8 cellular contexts compared by ENCODE assay signal in the genomic region with DNA sequence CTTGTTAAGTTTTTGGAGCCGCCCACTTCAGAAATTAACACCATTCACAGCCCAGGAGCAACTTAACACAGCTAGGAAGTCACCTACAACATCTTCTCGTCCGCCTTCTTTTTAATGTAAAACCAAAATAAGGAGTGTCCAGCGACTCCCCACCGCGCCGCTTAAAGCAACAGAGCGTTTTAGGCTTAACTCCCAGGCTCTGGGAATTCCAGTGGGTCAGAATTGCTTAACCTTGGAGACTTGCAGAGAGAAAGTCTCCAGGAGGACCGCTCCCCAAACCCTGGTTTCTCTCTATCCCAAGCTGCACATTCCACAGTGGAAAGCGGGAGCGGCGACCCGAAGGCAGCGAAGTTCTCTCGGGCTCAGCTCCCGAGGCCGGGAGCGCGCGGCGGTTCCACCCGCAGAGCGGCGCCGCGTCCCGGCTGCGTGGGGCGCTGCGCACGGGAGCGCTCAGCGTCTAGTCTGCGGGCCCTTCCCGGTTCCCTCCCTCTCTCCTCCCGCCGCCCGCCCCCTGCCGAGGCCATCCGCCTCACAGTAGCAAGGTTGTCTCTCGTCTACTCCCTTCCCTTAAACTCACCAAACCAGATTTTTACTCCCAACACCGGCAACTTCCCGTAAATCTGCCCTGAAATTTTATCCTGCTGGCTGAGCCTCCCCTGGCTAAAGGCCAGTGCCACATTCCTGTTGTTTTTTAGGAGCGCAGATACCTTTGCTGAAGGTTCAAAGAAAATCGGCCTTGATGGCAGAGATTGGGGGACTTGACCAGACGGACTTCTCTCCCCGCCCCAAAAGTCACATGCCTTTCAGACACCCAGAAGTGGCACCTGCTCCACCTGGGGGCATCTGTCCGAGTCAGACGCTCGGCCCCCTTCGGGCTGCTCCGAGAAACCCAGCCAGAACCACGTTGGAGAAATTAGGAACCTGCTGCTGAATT. TPM values are rescaled to one million over a fixed set of nuclear protein-coding genes. Genes with fewer than 3 reads are reported as not detected.
DNase-seq lines count a peak whose midpoint lies in the region; ATAC-seq and TF ChIP-seq lines count a peak whose summit lies in the region.

A gene (minus strand): TSS at position 464 of the 934 bp plus-strand sequence. CDS start 190,971 bp downstream, outside the sequence.

- no peaks in the 10 kb centered on the region for H3K9me3 ChIP-seq in osteoblast (ENCODE audit: low read depth, low read length)

- no peak within 1 kb of the TSS for H3K27ac Mint-ChIP-seq in activated naive CD4-positive, alpha-beta T cell treated with anti-CD3 and anti-CD28 coated beads, Interleukin-2, amount 10 ng/mL, durations not matched to agents 7 days and 5 days

- H3K9me3 Mint-ChIP-seq in activated naive CD4-positive, alpha-beta T cell treated with anti-CD3 and anti-CD28 coated beads, Interleukin-2, amount 10 ng/mL, durations not matched to agents 7 days and 5 days = no peaks in the 10 kb centered on the region

- H3K36me3 Mint-ChIP-seq in activated naive CD4-positive, alpha-beta T cell treated with anti-CD3 and anti-CD28 coated beads, Interleukin-2, amount 10 ng/mL, durations not matched to agents 7 days and 5 days = peaks cover 2% of the 10 kb centered on the region

- peaks cover 10% of the 10 kb centered on the region for H3K4me1 ChIP-seq in osteoblast (ENCODE audit: insufficient read depth, low read length)

- peak within 1 kb of the TSS; percentile 60 for H3K27ac ChIP-seq in osteoblast (ENCODE audit: low read depth, low read length)

- intact Hi-C loops in Right ventricle myocardium inferior (cut with DNase I) = no loop called here

- ATAC-seq in HG02981 (IDR thresholded peaks at IDR 0.05; ENCODE audit: unreplicated experiment) (peak; percentile 48), Right ventricle myocardium inferior (peak; percentile 89)

- H3K4me3 ChIP-seq in AG09309 (ENCODE audit: control insufficient read depth, low read depth, low read length) (peak within 1 kb of the TSS; percentile 70), osteoblast (ENCODE audit: insufficient read depth, low read length) (peak within 1 kb of the TSS; percentile 83)

- peak within 1 kb of the TSS; percentile 98 for H3K4me2 ChIP-seq in osteoblast (ENCODE audit: insufficient read depth, low read length)

- peaks cover 34% of the 10 kb centered on the region for H3K4me1 Mint-ChIP-seq in activated naive CD4-positive, alpha-beta T cell treated with anti-CD3 and anti-CD28 coated beads, Interleukin-2, amount 10 ng/mL, durations not matched to agents 7 days and 5 days

- peak; percentile 65 for TF ChIP-seq POLR2A in GM18526 (IDR thresholded peaks at IDR 0.05; ENCODE audit: extremely low read depth, insufficient read length)

- CTCF ChIA-PET in activated naive CD4-positive, alpha-beta T cell treated with anti-CD3 and anti-CD28 coated beads, Interleukin-2, amount 10 ng/mL, durations not matched to agents 7 days and 5 days (lab: Charles Lee) = interaction anchor here (0.8 kb wide), 1 partner anchor 90 kb away, joined by 4 read pairs; no protein-coding TSS in a partner anchor

- no peaks in the 10 kb centered on the region for H3K27me3 ChIP-seq in osteoblast (ENCODE audit: insufficient read depth, low read length)

- H3K36me3 ChIP-seq in osteoblast (ENCODE audit: insufficient read depth, low read length) = no peaks in the 10 kb centered on the region

- H2AFZ ChIP-seq in osteoblast (ENCODE audit: low read length) = peak within 1 kb of the TSS; percentile 96

- DNase-seq in AG09309 (ENCODE audit: low read depth) (no peak), NCI-H510A treated with DMSO at 0.1 percent for 48 hours (lab: John Stamatoyannopoulos, UW) (peak; percentile 56), Right ventricle myocardium inferior (ENCODE audit: missing footprints) (peak; percentile 91), osteoblast (ENCODE audit: insufficient read length, low spot score, missing footprints) (peak; percentile 89), SW 1271 (lab: John Stamatoyannopoulos, UW) (no peak)
- DNase-seq in activated naive CD4-positive, alpha-beta T cell treated with anti-CD3 and anti-CD28 coated beads, Interleukin-2, amount 10 ng/mL, durations not matched to agents 7 days and 5 days = peak; percentile 59

- peak within 1 kb of the TSS; percentile 84 for H3K4me3 Mint-ChIP-seq in activated naive CD4-positive, alpha-beta T cell treated with anti-CD3 and anti-CD28 coated beads, Interleukin-2, amount 10 ng/mL, durations not matched to agents 7 days and 5 days

- no peaks in the 10 kb centered on the region for H3K79me2 ChIP-seq in osteoblast (ENCODE audit: insufficient read depth, low read length)

- TF ChIP-seq CTCF in AG09309 (IDR thresholded peaks at IDR 0.05; ENCODE audit: control insufficient read depth, insufficient read depth, low read depth, low read length, missing control alignments) (no peak), osteoblast (IDR thresholded peaks at IDR 0.05; ENCODE audit: extremely low read depth, low read depth, low read length) (no peak)

- H3K27me3 Mint-ChIP-seq in activated naive CD4-positive, alpha-beta T cell treated with anti-CD3 and anti-CD28 coated beads, Interleukin-2, amount 10 ng/mL, durations not matched to agents 7 days and 5 days = peaks cover 42% of the 10 kb centered on the region

- H4K20me1 ChIP-seq in osteoblast (ENCODE audit: insufficient read depth, low read length) = no peaks in the 10 kb centered on the region

RNA-seq across cellular contexts. Expression of the gene that starts here (rescaled TPM):
- total RNA-seq in Right ventricle myocardium inferior = 4.7 TPM
- total RNA-seq in osteoblast = 1.8 and 2.2 TPM in 2 replicates

Comparison
In these comparisons a context has a peak if more than half of its experiments do, and no peak if none do; other contexts are left out.
1. DNase-seq: peak in NCI-H510A treated with DMSO at 0.1 percent for 48 hours (single experiment), activated naive CD4-positive, alpha-beta T cell treated with anti-CD3 and anti-CD28 coated beads, Interleukin-2, amount 10 ng/mL, durations not matched to agents 7 days and 5 days (single experiment), Right ventricle myocardium inferior (single experiment) and osteoblast (single experiment); none in AG09309 (single experiment) and SW 1271 (0 of 2).